In genomic region chr2:1685957-1686783, GRCh38 we compare ENCODE assay signal across 11 cellular contexts. TPM values are rescaled to one million over a fixed set of nuclear protein-coding genes. Genes with fewer than 3 reads are reported as not detected.
DNase-seq lines count a peak whose midpoint lies in the region; FAIRE-seq and TF ChIP-seq lines count a peak whose summit lies in the region.
"Had no signal": no experiment of that assay in that cellular context is flagged by ENCODE, and none has a peak within 500 bp of the region (broad histone marks: within the 10 kb centered on the region; RNA-seq: fewer than 3 reads in every experiment).

No MANE protein-coding gene starts in this region.

- FAIRE-seq in small intestine (lab: Jason Lieb, UNC), result no peak

- peaks cover 22% of the 10 kb centered on the region for H3K4me1 ChIP-seq in SJSA1 (replicated peaks)
- peaks cover 2% of the 10 kb centered on the region for H3K4me1 ChIP-seq in rectal smooth muscle tissue (ENCODE audit: control insufficient read depth, insufficient read depth, low read length)
- no peaks in the 10 kb centered on the region for H3K4me1 ChIP-seq in small intestine (ENCODE audit: control insufficient read depth in 2 of 2, insufficient read depth in 1 of 2, low read depth in 1 of 2, low read length in 1 of 2)

- H3K9me3 ChIP-seq in SJSA1 (replicated peaks) (no peaks in the 10 kb centered on the region), small intestine (ENCODE audit: control insufficient read depth, low read depth) (no peaks in the 10 kb centered on the region)

- TF ChIP-seq CTCF in glutamatergic neuron (IDR thresholded peaks at IDR 0.05; ENCODE audit: partially characterized antibody, unreplicated experiment), result no peak

- H3K27ac Mint-ChIP-seq in glutamatergic neuron (ENCODE audit: unreplicated experiment) (peak overlapping the region; percentile 67), immature natural killer cell (no peak overlapping the region)
- H3K27ac Mint-ChIP-seq: natural killer cell had no signal

- H3K4me1 Mint-ChIP-seq in glutamatergic neuron (ENCODE audit: low read depth, unreplicated experiment), result peaks cover 39% of the 10 kb centered on the region
- H3K4me1 Mint-ChIP-seq in immature natural killer cell, result no peaks in the 10 kb centered on the region
- H3K4me1 Mint-ChIP-seq: natural killer cell had no signal

- peaks cover 95% of the 10 kb centered on the region for H3K36me3 ChIP-seq in SJSA1
- H3K36me3 ChIP-seq in rectal smooth muscle tissue (ENCODE audit: control insufficient read depth, insufficient read depth, low read length), result no peaks in the 10 kb centered on the region
- no peaks in the 10 kb centered on the region for H3K36me3 ChIP-seq in small intestine (ENCODE audit: control insufficient read depth in 2 of 2, insufficient read depth in 2 of 2, low read length in 2 of 2)

- H3K27ac ChIP-seq in SJSA1 (peak overlapping the region; percentile 68), rectal smooth muscle tissue (ENCODE audit: low read depth, low read length) (peak overlapping the region; percentile 58), small intestine (ENCODE audit: low read depth in 1 of 2, low read length in 1 of 2) (peak overlapping the region in 1 of 2 donors; percentile 11)

- H3K27me3 Mint-ChIP-seq in glutamatergic neuron (ENCODE audit: unreplicated experiment) (peaks cover 3% of the 10 kb centered on the region), immature natural killer cell (ENCODE audit: low read depth in 3 of 3) (peaks cover 0 to 6% (median 2%) of the 10 kb centered on the region in 3 donors)

- peak overlapping the region; percentile 22 for H3K4me3 Mint-ChIP-seq in glutamatergic neuron (ENCODE audit: unreplicated experiment)
- H3K4me3 Mint-ChIP-seq in immature natural killer cell, result no peak overlapping the region
- H3K4me3 Mint-ChIP-seq: natural killer cell had no signal

- no peaks in the 10 kb centered on the region for H3K36me3 Mint-ChIP-seq in glutamatergic neuron (ENCODE audit: unreplicated experiment)
- H3K36me3 Mint-ChIP-seq in immature natural killer cell, result no peaks in the 10 kb centered on the region
- H3K36me3 Mint-ChIP-seq: natural killer cell had no signal

- no peak overlapping the region for H3K9ac ChIP-seq in rectal smooth muscle tissue (ENCODE audit: low read length)

- H3K4me3 ChIP-seq in SJSA1 (no peak overlapping the region), rectal smooth muscle tissue (ENCODE audit: low read length) (no peak overlapping the region), small intestine (ENCODE audit: low read depth in 1 of 2, low read length in 2 of 2) (no peak overlapping the region)

- WGBS in small intestine, 3 donors, result 69 to 80% (median 73%) methylated on average over 21 of the region's 21 CpGs

- H3K9me3 Mint-ChIP-seq in glutamatergic neuron (ENCODE audit: unreplicated experiment) (peaks cover 6% of the 10 kb centered on the region), immature natural killer cell (no peaks in the 10 kb centered on the region)
- H3K9me3 Mint-ChIP-seq: natural killer cell had no signal

- DNase-seq in ELR (ENCODE audit: low read depth) (peak; percentile 82), SJSA1 (ENCODE audit: low read depth in 1 of 2, low spot score in 2 of 2) (peak; percentile 69 to 83), glutamatergic neuron (no peak), immature natural killer cell (no peak), C1 segment of cervical spinal cord (lab: John Stamatoyannopoulos, UW) (no peak), DMS 273 treated with DMSO at 0.1 percent for 48 hours (lab: John Stamatoyannopoulos, UW) (no peak), small intestine (no peak)
- DNase-seq: activated T-cell treated with anti-CD3 and anti-CD28 coated beads, Interleukin-2, amount 50 U/mL, for 48 hours; natural killer cell; substantia nigra had no signal

- H3K27me3 ChIP-seq in SJSA1 (replicated peaks), result no peaks in the 10 kb centered on the region
- H3K27me3 ChIP-seq in rectal smooth muscle tissue (ENCODE audit: control insufficient read depth, insufficient read depth, low read length), result no peaks in the 10 kb centered on the region
- no peaks in the 10 kb centered on the region for H3K27me3 ChIP-seq in small intestine (ENCODE audit: control insufficient read depth in 2 of 2, insufficient read depth in 2 of 2, low read length in 2 of 2)

RNA-seq across cellular contexts. Expression of gene PXDN, which starts 58.1 kb away (rescaled TPM):
- 199 and 310 TPM in 2 replicates for total RNA-seq in SJSA1 (2014; rRNA removed; shearing (Covaris generic))
- total RNA-seq in glutamatergic neuron (ENCODE audit: unreplicated experiment), result 226 TPM
- polyA plus RNA-seq in immature natural killer cell, result 1 to 10 TPM in 1 of 3 donors, under 1 TPM in 1, not detected in 1; 0.93 to 1.0 TPM
- 10 to 100 TPM in 1 of 3 donors, 1 to 10 TPM in 1, under 1 TPM in 1; 0.81 to 12.0 (median 1.1) TPM for polyA plus RNA-seq in small intestine

Comparison
In these comparisons a context has a peak if more than half of its experiments do, and no peak if none do; other contexts are left out.
1. DNase-seq: peak in ELR (single experiment) and SJSA1 (2 of 2); none in glutamatergic neuron (single experiment), immature natural killer cell (0 of 3), C1 segment of cervical spinal cord (0 of 14), DMS 273 treated with DMSO at 0.1 percent for 48 hours (single experiment) and small intestine (single experiment).